Comparison of ENCODE assay signal across 1 cellular context in the genomic region with DNA sequence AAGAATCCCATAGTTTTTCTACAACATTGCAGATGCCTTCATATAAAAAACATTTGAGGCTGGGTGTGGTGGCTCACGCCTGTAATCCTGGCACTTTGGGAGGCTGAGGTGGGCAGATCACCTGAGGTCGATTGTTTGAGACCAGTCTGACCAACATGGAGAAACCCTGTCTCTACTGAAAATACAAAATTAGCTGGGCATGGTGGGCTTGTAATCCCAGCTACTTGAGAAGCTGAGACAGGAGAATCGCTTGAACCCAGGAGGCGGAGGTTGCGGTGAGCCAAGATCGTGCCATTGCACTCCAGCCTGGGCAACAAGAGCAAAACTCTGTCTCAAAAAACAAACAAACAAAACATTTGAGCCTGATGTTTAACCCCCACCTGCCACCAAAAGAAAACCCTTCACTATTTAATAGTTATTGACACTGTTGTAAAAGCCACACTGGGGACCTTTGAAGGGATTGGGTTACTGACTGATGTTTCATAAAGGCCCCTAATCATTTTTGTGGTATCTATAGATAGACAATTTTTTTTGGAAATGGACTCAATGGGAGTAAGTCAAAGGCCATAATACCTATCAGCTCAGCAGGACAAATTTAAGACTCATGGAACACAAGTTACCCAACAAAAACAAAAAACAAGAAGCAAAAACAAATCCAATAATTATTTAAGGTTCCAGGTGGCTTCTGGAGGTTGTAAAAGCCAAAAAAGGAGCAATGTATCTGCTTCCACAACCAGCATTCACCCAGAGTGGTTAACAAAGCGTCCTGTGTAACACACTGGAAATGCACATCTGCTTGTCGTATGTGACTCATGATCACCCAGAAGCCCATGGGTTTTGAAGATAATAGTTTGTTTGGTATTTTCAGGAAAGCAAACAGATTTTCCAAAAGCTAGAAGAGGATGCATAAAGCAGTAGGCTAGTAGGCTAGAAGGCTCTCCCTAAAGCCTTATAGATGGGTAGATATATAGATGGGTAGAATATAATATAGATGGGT.
TF ChIP-seq lines count a peak whose summit lies in the region.

No MANE protein-coding gene starts in this region.

TF ChIP-seq in K562, 482 proteins besides CTCF, POLR2A, EP300 and RAD21 (continues in another document):
- TF ChIP-seq POLR2H (tag; IDR thresholded peaks at IDR 0.05; ENCODE audit: low read depth), result peak; percentile 57; the same call in 1 of the 2 replicates
- 0 out of 4 replicates have a peak, but pooled peaks of 1 of the 2 experiments have one; percentile 38 for TF ChIP-seq CSDE1 (IDR thresholded peaks at IDR 0.05)
- TF ChIP-seq KDM2B (CRISPR knock-in tag; IDR thresholded peaks at IDR 0.05), result 0 out of 2 replicates have a peak, but pooled peaks have one; percentile 49
- TF ChIP-seq NUFIP1 (IDR thresholded peaks at IDR 0.05; ENCODE audit: partially characterized antibody), result no peak
- peak in 1 of 2 experiments; percentile 42; a peak in 1 of 4 replicates for TF ChIP-seq KDM1A (IDR thresholded peaks at IDR 0.05)
- 0 out of 2 replicates have a peak, but pooled peaks have one; percentile 52 for TF ChIP-seq ZNF134 (CRISPR knock-in tag; conservative IDR thresholded peaks at IDR 0.05)
- TF ChIP-seq ZBTB40 (IDR thresholded peaks at IDR 0.05), result peak; percentile 11; the same call in 1 of the 2 replicates
- no peak for TF ChIP-seq ZBTB40 (CRISPR knock-in tag; IDR thresholded peaks at IDR 0.05)
- no peak for TF ChIP-seq L3MBTL2 (IDR thresholded peaks at IDR 0.05)
- no peak for TF ChIP-seq EGR1 (conservative IDR thresholded peaks at IDR 0.05)
- TF ChIP-seq ZNF561 (CRISPR knock-in tag; conservative IDR thresholded peaks at IDR 0.05), result no peak
- TF ChIP-seq GTF3C2 (IDR thresholded peaks at IDR 0.05; ENCODE audit: borderline replicate concordance, extremely low read depth, insufficient read length), result no peak
- TF ChIP-seq ZNF551 (CRISPR knock-in tag; IDR thresholded peaks at IDR 0.05), result no peak
- TF ChIP-seq ZNF830 (CRISPR knock-in tag; IDR thresholded peaks at IDR 0.05), result no peak
- TF ChIP-seq MTA3 (IDR thresholded peaks at IDR 0.05; ENCODE audit: borderline replicate concordance), result no peak
- TF ChIP-seq, protein P1, sequence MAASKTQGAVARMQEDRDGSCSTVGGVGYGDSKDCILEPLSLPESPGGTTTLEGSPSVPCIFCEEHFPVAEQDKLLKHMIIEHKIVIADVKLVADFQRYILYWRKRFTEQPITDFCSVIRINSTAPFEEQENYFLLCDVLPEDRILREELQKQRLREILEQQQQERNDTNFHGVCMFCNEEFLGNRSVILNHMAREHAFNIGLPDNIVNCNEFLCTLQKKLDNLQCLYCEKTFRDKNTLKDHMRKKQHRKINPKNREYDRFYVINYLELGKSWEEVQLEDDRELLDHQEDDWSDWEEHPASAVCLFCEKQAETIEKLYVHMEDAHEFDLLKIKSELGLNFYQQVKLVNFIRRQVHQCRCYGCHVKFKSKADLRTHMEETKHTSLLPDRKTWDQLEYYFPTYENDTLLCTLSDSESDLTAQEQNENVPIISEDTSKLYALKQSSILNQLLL (CRISPR knock-in tag; IDR thresholded peaks at IDR 0.05; ENCODE audit: borderline replicate concordance), result no peak
- TF ChIP-seq PHB2 (IDR thresholded peaks at IDR 0.05; ENCODE audit: low read depth), result no peak
- no peak; a peak in 1 of 4 replicates for TF ChIP-seq RCOR1 (IDR thresholded peaks at IDR 0.05; ENCODE audit: borderline replicate concordance in 1 of 2, low read depth in 2 of 2, low read length in 2 of 2)
- TF ChIP-seq TFE3 (CRISPR knock-in tag; IDR thresholded peaks at IDR 0.05), result no peak; the same call in 1 of the 2 replicates
- no peak for TF ChIP-seq ATF1 (CRISPR knock-in tag; IDR thresholded peaks at IDR 0.05)
- TF ChIP-seq ATF1 (tag; IDR thresholded peaks at IDR 0.05), result 0 out of 2 replicates have a peak, but pooled peaks have one; percentile 3
- no peak for TF ChIP-seq FOXJ2 (tag; IDR thresholded peaks at IDR 0.05)
- no peak for TF ChIP-seq ZNF282 (CRISPR knock-in tag; IDR thresholded peaks at IDR 0.05)
- no peak for TF ChIP-seq RBM25 (IDR thresholded peaks at IDR 0.05; ENCODE audit: low read depth, low read length, severe bottlenecking)
- no peak for TF ChIP-seq MTA2 (IDR thresholded peaks at IDR 0.05; ENCODE audit: low read depth)
- TF ChIP-seq RBM34 (IDR thresholded peaks at IDR 0.05; ENCODE audit: borderline replicate concordance, insufficient read depth, low read length), result no peak
- TF ChIP-seq ELF4 (CRISPR knock-in tag; IDR thresholded peaks at IDR 0.05), result 0 out of 2 replicates have a peak, but pooled peaks have one; percentile 16
- TF ChIP-seq FOXK1 (CRISPR knock-in tag; IDR thresholded peaks at IDR 0.05; ENCODE audit: borderline replicate concordance), result no peak
- peak; percentile 61 for TF ChIP-seq ZNF143 (CRISPR knock-in tag; IDR thresholded peaks at IDR 0.05)
- TF ChIP-seq RBFOX2 (IDR thresholded peaks at IDR 0.05; ENCODE audit: low read depth, low read length), result 0 out of 2 replicates have a peak, but pooled peaks have one; percentile 18
- TF ChIP-seq PCBP1 (IDR thresholded peaks at IDR 0.05; ENCODE audit: low read depth, low read length, poor library complexity, severe bottlenecking), result no peak
- no peak; the same call in 1 of the 2 replicates for TF ChIP-seq ATF7 (IDR thresholded peaks at IDR 0.05)
- TF ChIP-seq CBX3 (IDR thresholded peaks at IDR 0.05; ENCODE audit: borderline replicate concordance in 1 of 2, low read length in 2 of 2), result no peak
- no peak for TF ChIP-seq SAP30 (IDR thresholded peaks at IDR 0.05; ENCODE audit: borderline replicate concordance, insufficient read depth, low read depth, low read length, poor library complexity, severe bottlenecking)
- TF ChIP-seq RBM14 (IDR thresholded peaks at IDR 0.05; ENCODE audit: borderline replicate concordance, insufficient read depth, low read depth, low read length), result no peak
- TF ChIP-seq, protein P2, sequence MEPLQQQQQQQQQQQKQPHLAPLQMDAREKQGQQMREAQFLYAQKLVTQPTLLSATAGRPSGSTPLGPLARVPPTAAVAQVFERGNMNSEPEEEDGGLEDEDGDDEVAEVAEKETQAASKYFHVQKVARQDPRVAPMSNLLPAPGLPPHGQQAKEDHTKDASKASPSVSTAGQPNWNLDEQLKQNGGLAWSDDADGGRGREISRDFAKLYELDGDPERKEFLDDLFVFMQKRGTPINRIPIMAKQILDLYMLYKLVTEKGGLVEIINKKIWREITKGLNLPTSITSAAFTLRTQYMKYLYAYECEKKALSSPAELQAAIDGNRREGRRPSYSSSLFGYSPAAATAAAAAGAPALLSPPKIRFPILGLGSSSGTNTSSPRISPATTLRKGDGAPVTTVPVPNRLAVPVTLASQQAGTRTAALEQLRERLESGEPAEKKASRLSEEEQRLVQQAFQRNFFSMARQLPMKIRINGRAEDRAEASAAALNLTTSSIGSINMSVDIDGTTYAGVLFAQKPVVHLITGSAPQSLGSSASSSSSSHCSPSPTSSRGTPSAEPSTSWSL (CRISPR knock-in tag; IDR thresholded peaks at IDR 0.05; ENCODE audit: borderline replicate concordance), result no peak
- peak; percentile 29; the same call in 1 of the 2 replicates for TF ChIP-seq ZNF583 (CRISPR knock-in tag; IDR thresholded peaks at IDR 0.05)
- TF ChIP-seq MEIS2 (IDR thresholded peaks at IDR 0.05; ENCODE audit: partially characterized antibody), result no peak
- TF ChIP-seq SLC30A9 (CRISPR knock-in tag; IDR thresholded peaks at IDR 0.05), result no peak
- no peak for TF ChIP-seq CEBPB (tag; IDR thresholded peaks at IDR 0.05)
- no peak for TF ChIP-seq ZNF212 (CRISPR knock-in tag; IDR thresholded peaks at IDR 0.05)
- TF ChIP-seq, protein P3, sequence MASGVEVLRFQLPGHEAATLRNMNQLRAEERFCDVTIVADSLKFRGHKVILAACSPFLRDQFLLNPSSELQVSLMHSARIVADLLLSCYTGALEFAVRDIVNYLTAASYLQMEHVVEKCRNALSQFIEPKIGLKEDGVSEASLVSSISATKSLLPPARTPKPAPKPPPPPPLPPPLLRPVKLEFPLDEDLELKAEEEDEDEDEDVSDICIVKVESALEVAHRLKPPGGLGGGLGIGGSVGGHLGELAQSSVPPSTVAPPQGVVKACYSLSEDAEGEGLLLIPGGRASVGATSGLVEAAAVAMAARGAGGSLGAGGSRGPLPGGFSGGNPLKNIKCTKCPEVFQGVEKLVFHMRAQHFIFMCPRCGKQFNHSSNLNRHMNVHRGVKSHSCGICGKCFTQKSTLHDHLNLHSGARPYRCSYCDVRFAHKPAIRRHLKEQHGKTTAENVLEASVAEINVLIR (CRISPR knock-in tag; IDR thresholded peaks at IDR 0.05), result no peak
- TF ChIP-seq DDX20 (tag; IDR thresholded peaks at IDR 0.05; ENCODE audit: low read depth), result peak; percentile 57
- TF ChIP-seq NCOA4 (IDR thresholded peaks at IDR 0.05; ENCODE audit: partially characterized antibody), result no peak
- no peak for TF ChIP-seq MAFF (IDR thresholded peaks at IDR 0.05; ENCODE audit: low read length)
